1 cellular context compared by ENCODE assay signal in the genomic region with DNA sequence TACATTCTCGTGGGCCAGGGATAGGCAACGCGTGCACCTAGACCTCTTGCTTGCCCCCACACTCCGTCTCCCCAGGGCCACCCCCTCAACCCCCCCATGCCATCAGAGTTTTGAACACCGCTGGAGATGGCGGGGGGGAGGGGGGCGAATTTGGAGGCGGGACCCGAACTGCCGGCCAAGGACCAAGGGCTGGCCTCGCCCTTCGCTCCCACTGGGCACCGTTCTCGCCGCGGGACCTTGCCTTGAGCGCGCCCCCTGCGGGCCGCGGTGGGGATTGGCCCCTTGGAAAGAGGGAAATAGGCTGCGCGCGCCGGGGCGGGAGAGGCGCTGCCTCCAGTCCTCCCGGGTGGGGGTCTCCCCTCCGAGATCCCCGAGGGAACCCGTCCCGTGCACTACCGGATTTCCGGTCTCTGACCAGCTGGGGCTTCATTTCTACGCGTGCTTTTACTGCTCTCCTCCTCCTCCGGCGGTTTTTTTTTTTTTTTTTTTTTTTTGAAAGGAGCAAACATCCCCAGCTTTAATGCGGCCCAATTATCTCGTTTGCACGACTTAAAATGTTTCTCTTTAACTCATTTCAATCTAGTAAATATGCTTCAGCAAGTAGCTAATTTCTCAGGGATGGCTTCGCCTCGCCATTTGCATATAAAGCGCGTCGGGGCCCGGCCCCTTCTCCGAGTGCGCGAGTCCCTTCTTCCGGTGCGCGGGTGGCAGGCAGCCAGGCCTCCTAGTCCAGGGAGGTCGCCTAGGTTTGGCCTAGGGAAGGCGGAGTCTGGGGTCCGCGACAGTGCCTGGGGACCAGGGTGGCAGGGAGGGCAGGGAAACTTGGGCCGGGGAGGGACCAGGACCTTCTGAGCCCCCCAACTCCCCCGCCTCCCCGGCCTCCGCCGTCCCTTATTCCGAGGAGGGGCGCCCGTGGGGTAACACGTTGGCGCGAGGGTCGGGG.
A peak's percentile ranks its signal among the peaks of the same experiment; 100 is the strongest.
TF ChIP-seq lines count a peak whose summit lies in the region.

No MANE protein-coding gene starts in this region.

TF ChIP-seq in HepG2, 621 proteins besides CTCF, POLR2A, EP300 and RAD21 (continued from another document and continues in another):
- TF ChIP-seq, protein P1, sequence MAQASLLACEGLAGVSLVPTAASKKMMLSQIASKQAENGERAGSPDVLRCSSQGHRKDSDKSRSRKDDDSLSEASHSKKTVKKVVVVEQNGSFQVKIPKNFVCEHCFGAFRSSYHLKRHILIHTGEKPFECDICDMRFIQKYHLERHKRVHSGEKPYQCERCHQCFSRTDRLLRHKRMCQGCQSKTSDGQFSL (CRISPR knock-in tag; IDR thresholded peaks at IDR 0.05), result peak; percentile 76
- no peak for TF ChIP-seq ZNF558 (CRISPR knock-in tag; IDR thresholded peaks at IDR 0.05; ENCODE audit: borderline replicate concordance)
- TF ChIP-seq, protein P2, sequence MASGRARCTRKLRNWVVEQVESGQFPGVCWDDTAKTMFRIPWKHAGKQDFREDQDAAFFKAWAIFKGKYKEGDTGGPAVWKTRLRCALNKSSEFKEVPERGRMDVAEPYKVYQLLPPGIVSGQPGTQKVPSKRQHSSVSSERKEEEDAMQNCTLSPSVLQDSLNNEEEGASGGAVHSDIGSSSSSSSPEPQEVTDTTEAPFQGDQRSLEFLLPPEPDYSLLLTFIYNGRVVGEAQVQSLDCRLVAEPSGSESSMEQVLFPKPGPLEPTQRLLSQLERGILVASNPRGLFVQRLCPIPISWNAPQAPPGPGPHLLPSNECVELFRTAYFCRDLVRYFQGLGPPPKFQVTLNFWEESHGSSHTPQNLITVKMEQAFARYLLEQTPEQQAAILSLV (CRISPR knock-in tag; IDR thresholded peaks at IDR 0.05; ENCODE audit: borderline replicate concordance), result no peak
- TF ChIP-seq ZNF614 (CRISPR knock-in tag; IDR thresholded peaks at IDR 0.05; ENCODE audit: borderline replicate concordance), result no peak
- no peak for TF ChIP-seq NCOR1 (IDR thresholded peaks at IDR 0.05; ENCODE audit: borderline replicate concordance, low read length)
- TF ChIP-seq, protein P3, sequence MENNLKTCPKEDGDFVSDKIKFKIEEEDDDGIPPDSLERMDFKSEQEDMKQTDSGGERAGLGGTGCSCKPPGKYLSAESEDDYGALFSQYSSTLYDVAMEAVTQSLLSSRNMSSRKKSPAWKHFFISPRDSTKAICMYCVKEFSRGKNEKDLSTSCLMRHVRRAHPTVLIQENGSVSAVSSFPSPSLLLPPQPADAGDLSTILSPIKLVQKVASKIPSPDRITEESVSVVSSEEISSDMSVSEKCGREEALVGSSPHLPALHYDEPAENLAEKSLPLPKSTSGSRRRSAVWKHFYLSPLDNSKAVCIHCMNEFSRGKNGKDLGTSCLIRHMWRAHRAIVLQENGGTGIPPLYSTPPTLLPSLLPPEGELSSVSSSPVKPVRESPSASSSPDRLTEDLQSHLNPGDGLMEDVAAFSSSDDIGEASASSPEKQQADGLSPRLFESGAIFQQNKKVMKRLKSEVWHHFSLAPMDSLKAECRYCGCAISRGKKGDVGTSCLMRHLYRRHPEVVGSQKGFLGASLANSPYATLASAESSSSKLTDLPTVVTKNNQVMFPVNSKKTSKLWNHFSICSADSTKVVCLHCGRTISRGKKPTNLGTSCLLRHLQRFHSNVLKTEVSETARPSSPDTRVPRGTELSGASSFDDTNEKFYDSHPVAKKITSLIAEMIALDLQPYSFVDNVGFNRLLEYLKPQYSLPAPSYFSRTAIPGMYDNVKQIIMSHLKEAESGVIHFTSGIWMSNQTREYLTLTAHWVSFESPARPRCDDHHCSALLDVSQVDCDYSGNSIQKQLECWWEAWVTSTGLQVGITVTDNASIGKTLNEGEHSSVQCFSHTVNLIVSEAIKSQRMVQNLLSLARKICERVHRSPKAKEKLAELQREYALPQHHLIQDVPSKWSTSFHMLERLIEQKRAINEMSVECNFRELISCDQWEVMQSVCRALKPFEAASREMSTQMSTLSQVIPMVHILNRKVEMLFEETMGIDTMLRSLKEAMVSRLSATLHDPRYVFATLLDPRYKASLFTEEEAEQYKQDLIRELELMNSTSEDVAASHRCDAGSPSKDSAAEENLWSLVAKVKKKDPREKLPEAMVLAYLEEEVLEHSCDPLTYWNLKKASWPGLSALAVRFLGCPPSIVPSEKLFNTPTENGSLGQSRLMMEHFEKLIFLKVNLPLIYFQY (CRISPR knock-in tag; IDR thresholded peaks at IDR 0.05; ENCODE audit: borderline replicate concordance), result no peak
- TF ChIP-seq STAT5B (CRISPR knock-in tag; IDR thresholded peaks at IDR 0.05), result no peak
- peak; percentile 36 for TF ChIP-seq ASH2L (IDR thresholded peaks at IDR 0.05; ENCODE audit: insufficient read length, low read depth, low read length)
- no peak for TF ChIP-seq ZNF44 (CRISPR knock-in tag; IDR thresholded peaks at IDR 0.05)
- TF ChIP-seq, protein P4, sequence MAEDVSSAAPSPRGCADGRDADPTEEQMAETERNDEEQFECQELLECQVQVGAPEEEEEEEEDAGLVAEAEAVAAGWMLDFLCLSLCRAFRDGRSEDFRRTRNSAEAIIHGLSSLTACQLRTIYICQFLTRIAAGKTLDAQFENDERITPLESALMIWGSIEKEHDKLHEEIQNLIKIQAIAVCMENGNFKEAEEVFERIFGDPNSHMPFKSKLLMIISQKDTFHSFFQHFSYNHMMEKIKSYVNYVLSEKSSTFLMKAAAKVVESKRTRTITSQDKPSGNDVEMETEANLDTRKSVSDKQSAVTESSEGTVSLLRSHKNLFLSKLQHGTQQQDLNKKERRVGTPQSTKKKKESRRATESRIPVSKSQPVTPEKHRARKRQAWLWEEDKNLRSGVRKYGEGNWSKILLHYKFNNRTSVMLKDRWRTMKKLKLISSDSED (CRISPR knock-in tag; IDR thresholded peaks at IDR 0.05), result no peak
- TF ChIP-seq ZNF326 (CRISPR knock-in tag; IDR thresholded peaks at IDR 0.05; ENCODE audit: borderline replicate concordance), result no peak
- TF ChIP-seq ZNF607 (CRISPR knock-in tag; IDR thresholded peaks at IDR 0.05; ENCODE audit: borderline replicate concordance), result no peak
- TF ChIP-seq, protein P5, sequence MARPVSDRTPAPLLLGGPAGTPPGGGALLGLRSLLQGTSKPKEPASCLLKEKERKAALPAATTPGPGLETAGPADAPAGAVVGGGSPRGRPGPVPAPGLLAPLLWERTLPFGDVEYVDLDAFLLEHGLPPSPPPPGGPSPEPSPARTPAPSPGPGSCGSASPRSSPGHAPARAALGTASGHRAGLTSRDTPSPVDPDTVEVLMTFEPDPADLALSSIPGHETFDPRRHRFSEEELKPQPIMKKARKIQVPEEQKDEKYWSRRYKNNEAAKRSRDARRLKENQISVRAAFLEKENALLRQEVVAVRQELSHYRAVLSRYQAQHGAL (CRISPR knock-in tag; IDR thresholded peaks at IDR 0.05; ENCODE audit: not compliant biosample characterization), result no peak
- no peak for TF ChIP-seq MBNL3 (CRISPR knock-in tag; conservative IDR thresholded peaks at IDR 0.05)
- TF ChIP-seq NFIB (CRISPR knock-in tag; IDR thresholded peaks at IDR 0.05; ENCODE audit: borderline replicate concordance), result no peak
- TF ChIP-seq GABPA (IDR thresholded peaks at IDR 0.05; ENCODE audit: low read depth, low read length), result peak; percentile 50
- peak; percentile 60 for TF ChIP-seq GABPA (CRISPR knock-in tag; IDR thresholded peaks at IDR 0.05; ENCODE audit: low read depth)
- TF ChIP-seq, protein P6, sequence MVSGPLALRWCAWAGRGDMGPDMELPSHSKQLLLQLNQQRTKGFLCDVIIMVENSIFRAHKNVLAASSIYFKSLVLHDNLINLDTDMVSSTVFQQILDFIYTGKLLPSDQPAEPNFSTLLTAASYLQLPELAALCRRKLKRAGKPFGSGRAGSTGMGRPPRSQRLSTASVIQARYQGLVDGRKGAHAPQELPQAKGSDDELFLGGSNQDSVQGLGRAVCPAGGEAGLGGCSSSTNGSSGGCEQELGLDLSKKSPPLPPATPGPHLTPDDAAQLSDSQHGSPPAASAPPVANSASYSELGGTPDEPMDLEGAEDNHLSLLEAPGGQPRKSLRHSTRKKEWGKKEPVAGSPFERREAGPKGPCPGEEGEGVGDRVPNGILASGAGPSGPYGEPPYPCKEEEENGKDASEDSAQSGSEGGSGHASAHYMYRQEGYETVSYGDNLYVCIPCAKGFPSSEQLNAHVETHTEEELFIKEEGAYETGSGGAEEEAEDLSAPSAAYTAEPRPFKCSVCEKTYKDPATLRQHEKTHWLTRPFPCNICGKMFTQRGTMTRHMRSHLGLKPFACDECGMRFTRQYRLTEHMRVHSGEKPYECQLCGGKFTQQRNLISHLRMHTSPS (CRISPR knock-in tag; IDR thresholded peaks at IDR 0.05; ENCODE audit: low read depth), result no peak; the same call in 1 of the 2 replicates
- TF ChIP-seq ZNF782 (CRISPR knock-in tag; IDR thresholded peaks at IDR 0.05; ENCODE audit: borderline replicate concordance), result no peak
- TF ChIP-seq ZBTB20 (CRISPR knock-in tag; IDR thresholded peaks at IDR 0.05; ENCODE audit: borderline replicate concordance, low read depth), result no peak
- no peak for TF ChIP-seq NR2C2 (CRISPR knock-in tag; IDR thresholded peaks at IDR 0.05; ENCODE audit: borderline replicate concordance)
- TF ChIP-seq ZBTB21 (CRISPR knock-in tag; IDR thresholded peaks at IDR 0.05), result no peak
- no peak for TF ChIP-seq SNAI1 (CRISPR knock-in tag; IDR thresholded peaks at IDR 0.05; ENCODE audit: borderline replicate concordance)
- TF ChIP-seq ZKSCAN5 (CRISPR knock-in tag; IDR thresholded peaks at IDR 0.05), result no peak
- TF ChIP-seq NFYB (CRISPR knock-in tag; IDR thresholded peaks at IDR 0.05), result no peak
- TF ChIP-seq CENPT (CRISPR knock-in tag; IDR thresholded peaks at IDR 0.05; ENCODE audit: low read depth), result no peak
- TF ChIP-seq PRMT3 (CRISPR knock-in tag; IDR thresholded peaks at IDR 0.05; ENCODE audit: borderline replicate concordance, low read depth), result no peak
- no peak; the same call in 1 of the 2 replicates for TF ChIP-seq GTF3A (CRISPR knock-in tag; conservative IDR thresholded peaks at IDR 0.05)
- TF ChIP-seq, protein P7, sequence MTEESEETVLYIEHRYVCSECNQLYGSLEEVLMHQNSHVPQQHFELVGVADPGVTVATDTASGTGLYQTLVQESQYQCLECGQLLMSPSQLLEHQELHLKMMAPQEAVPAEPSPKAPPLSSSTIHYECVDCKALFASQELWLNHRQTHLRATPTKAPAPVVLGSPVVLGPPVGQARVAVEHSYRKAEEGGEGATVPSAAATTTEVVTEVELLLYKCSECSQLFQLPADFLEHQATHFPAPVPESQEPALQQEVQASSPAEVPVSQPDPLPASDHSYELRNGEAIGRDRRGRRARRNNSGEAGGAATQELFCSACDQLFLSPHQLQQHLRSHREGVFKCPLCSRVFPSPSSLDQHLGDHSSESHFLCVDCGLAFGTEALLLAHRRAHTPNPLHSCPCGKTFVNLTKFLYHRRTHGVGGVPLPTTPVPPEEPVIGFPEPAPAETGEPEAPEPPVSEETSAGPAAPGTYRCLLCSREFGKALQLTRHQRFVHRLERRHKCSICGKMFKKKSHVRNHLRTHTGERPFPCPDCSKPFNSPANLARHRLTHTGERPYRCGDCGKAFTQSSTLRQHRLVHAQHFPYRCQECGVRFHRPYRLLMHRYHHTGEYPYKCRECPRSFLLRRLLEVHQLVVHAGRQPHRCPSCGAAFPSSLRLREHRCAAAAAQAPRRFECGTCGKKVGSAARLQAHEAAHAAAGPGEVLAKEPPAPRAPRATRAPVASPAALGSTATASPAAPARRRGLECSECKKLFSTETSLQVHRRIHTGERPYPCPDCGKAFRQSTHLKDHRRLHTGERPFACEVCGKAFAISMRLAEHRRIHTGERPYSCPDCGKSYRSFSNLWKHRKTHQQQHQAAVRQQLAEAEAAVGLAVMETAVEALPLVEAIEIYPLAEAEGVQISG (CRISPR knock-in tag; IDR thresholded peaks at IDR 0.05), result no peak
- TF ChIP-seq, protein P8, sequence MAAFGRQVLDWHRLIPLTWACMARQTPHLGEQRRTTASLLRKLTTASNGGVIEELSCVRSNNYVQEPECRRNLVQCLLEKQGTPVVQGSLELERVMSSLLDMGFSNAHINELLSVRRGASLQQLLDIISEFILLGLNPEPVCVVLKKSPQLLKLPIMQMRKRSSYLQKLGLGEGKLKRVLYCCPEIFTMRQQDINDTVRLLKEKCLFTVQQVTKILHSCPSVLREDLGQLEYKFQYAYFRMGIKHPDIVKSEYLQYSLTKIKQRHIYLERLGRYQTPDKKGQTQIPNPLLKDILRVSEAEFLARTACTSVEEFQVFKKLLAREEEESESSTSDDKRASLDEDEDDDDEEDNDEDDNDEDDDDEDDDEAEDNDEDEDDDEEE (CRISPR knock-in tag; IDR thresholded peaks at IDR 0.05), result no peak
- TF ChIP-seq ZNF841 (CRISPR knock-in tag; IDR thresholded peaks at IDR 0.05; ENCODE audit: borderline replicate concordance), result no peak
- TF ChIP-seq ATM (IDR thresholded peaks at IDR 0.05; ENCODE audit: borderline replicate concordance), result no peak
- TF ChIP-seq, protein P9, sequence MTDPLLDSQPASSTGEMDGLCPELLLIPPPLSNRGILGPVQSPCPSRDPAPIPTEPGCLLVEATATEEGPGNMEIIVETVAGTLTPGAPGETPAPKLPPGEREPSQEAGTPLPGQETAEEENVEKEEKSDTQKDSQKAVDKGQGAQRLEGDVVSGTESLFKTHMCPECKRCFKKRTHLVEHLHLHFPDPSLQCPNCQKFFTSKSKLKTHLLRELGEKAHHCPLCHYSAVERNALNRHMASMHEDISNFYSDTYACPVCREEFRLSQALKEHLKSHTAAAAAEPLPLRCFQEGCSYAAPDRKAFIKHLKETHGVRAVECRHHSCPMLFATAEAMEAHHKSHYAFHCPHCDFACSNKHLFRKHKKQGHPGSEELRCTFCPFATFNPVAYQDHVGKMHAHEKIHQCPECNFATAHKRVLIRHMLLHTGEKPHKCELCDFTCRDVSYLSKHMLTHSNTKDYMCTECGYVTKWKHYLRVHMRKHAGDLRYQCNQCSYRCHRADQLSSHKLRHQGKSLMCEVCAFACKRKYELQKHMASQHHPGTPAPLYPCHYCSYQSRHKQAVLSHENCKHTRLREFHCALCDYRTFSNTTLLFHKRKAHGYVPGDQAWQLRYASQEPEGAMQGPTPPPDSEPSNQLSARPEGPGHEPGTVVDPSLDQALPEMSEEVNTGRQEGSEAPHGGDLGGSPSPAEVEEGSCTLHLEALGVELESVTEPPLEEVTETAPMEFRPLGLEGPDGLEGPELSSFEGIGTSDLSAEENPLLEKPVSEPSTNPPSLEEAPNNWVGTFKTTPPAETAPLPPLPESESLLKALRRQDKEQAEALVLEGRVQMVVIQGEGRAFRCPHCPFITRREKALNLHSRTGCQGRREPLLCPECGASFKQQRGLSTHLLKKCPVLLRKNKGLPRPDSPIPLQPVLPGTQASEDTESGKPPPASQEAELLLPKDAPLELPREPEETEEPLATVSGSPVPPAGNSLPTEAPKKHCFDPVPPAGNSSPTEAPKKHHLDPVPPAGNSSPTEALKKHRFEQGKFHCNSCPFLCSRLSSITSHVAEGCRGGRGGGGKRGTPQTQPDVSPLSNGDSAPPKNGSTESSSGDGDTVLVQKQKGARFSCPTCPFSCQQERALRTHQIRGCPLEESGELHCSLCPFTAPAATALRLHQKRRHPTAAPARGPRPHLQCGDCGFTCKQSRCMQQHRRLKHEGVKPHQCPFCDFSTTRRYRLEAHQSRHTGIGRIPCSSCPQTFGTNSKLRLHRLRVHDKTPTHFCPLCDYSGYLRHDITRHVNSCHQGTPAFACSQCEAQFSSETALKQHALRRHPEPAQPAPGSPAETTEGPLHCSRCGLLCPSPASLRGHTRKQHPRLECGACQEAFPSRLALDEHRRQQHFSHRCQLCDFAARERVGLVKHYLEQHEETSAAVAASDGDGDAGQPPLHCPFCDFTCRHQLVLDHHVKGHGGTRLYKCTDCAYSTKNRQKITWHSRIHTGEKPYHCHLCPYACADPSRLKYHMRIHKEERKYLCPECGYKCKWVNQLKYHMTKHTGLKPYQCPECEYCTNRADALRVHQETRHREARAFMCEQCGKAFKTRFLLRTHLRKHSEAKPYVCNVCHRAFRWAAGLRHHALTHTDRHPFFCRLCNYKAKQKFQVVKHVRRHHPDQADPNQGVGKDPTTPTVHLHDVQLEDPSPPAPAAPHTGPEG (CRISPR knock-in tag; IDR thresholded peaks at IDR 0.05), result peak; percentile 52; the same call in 1 of the 2 replicates
- no peak for TF ChIP-seq RNF2 (conservative IDR thresholded peaks at IDR 0.05; ENCODE audit: low read depth)
- TF ChIP-seq HOXA5 (CRISPR knock-in tag; IDR thresholded peaks at IDR 0.05), result no peak
- peak; percentile 58; the same call in 1 of the 2 replicates for TF ChIP-seq ZNF777 (CRISPR knock-in tag; IDR thresholded peaks at IDR 0.05)
- TF ChIP-seq FOSL1 (CRISPR knock-in tag; IDR thresholded peaks at IDR 0.05; ENCODE audit: borderline replicate concordance), result no peak
